ENCODE assay signal across 8 cellular contexts in the genomic region with DNA sequence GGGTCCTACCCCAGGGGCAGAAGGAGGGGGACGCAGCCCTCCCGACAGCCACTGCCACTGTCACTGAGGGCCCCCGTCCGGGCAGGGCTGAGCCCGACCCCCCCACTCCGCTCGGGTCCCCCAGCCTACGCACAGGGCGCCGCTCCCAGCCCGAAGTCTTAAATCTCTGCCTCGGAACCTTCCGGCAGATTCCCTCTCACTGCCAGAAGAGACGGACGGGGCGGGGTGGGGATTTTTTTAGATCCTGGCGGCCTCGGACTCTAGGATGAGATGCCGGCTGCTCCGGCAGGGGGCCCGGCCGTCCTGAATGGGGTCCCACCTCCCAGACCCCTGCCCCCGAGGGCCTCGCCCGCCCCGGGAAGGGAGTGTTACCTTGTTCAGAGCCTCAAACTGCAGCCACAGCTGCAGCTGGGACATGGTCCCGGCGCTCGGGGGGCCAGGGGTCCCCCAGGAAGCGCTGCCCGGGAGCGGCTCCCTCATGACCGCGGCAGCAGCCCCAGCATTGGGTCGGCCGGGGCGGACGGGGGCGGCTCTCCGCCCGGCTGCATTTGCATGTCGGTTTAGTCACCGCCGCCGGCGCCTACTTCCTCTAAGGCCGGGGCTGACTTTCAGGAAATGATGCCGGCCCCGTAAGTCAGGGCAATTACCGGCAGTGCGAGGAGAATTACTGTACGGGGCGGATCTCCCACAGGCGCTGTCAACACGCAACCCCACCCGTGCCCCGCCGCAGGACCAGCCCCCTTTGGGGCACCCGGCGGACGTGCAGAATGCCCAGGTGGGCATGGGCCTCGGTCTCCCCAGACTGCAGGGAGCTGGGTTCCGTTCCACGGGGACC. TPM values are rescaled to one million over a fixed set of nuclear protein-coding genes. Genes with fewer than 3 reads are reported as not detected.
DNase-seq lines count a peak whose midpoint lies in the region; ATAC-seq and TF ChIP-seq lines count a peak whose summit lies in the region.

No MANE protein-coding gene starts in this region.

- H2AFZ ChIP-seq in OCI-LY1 (ENCODE audit: low read length), result no peak overlapping the region

- no peaks in the 10 kb centered on the region for H3K79me2 ChIP-seq in OCI-LY1 (ENCODE audit: insufficient read depth, low read length)

- H3K4me1 Mint-ChIP-seq in natural killer cell treated with Interleukin-12 subunit alpha and Interleukin-12 subunit beta and Interleukin-15 and Interleukin-18, amount 100 ng/mL, for 72 hours (ENCODE audit: low read depth in 2 of 2), result peaks cover 15 to 40% of the 10 kb centered on the region in 2 donors

- peaks cover 5% of the 10 kb centered on the region for H3K36me3 ChIP-seq in OCI-LY1 (ENCODE audit: insufficient read depth, low read length)

- peak overlapping the region; percentile 86 to 94 for H3K27ac Mint-ChIP-seq in natural killer cell treated with Interleukin-12 subunit alpha and Interleukin-12 subunit beta and Interleukin-15 and Interleukin-18, amount 100 ng/mL, for 72 hours

- no peaks in the 10 kb centered on the region for H3F3A ChIP-seq in OCI-LY1 (ENCODE audit: insufficient read depth, low read length)

- no peaks in the 10 kb centered on the region for H3K9me2 ChIP-seq in OCI-LY1 (ENCODE audit: low read depth, low read length)

- no peaks in the 10 kb centered on the region for H3K36me3 Mint-ChIP-seq in natural killer cell treated with Interleukin-12 subunit alpha and Interleukin-12 subunit beta and Interleukin-15 and Interleukin-18, amount 100 ng/mL, for 72 hours

- H3K4me2 ChIP-seq in OCI-LY1 (ENCODE audit: low read length), result peak overlapping the region; percentile 80

- peak; percentile 39 for ATAC-seq in HG02588 (IDR thresholded peaks at IDR 0.05; ENCODE audit: unreplicated experiment)
- ATAC-seq in natural killer cell treated with Interleukin-12 subunit alpha and Interleukin-12 subunit beta and Interleukin-15 and Interleukin-18, amount 100 ng/mL, for 72 hours, result peak; percentile 71 to 82

- H4K20me1 ChIP-seq in OCI-LY1 (ENCODE audit: insufficient read depth, low read length), result no peaks in the 10 kb centered on the region

- no peak for TF ChIP-seq CTCF in OCI-LY1 (IDR thresholded peaks at IDR 0.05; ENCODE audit: low read length)

- peaks cover 52% of the 10 kb centered on the region for H3K4me1 ChIP-seq in OCI-LY1 (ENCODE audit: insufficient read depth, low read length, severe bottlenecking)

- H3K9ac ChIP-seq in OCI-LY1 (ENCODE audit: low read length), result peak overlapping the region; percentile 50; the same call in 1 of the 2 replicates

- H3K9me3 Mint-ChIP-seq in natural killer cell treated with Interleukin-12 subunit alpha and Interleukin-12 subunit beta and Interleukin-15 and Interleukin-18, amount 100 ng/mL, for 72 hours, result no peaks in the 10 kb centered on the region

- H3K27ac ChIP-seq in OCI-LY1 (ENCODE audit: low read depth, low read length, poor library complexity, severe bottlenecking), result peak overlapping the region; percentile 33

- H3K9me3 ChIP-seq in OCI-LY1 (ENCODE audit: low read length), result no peaks in the 10 kb centered on the region

- H3K27me3 Mint-ChIP-seq in natural killer cell treated with Interleukin-12 subunit alpha and Interleukin-12 subunit beta and Interleukin-15 and Interleukin-18, amount 100 ng/mL, for 72 hours, result no peaks in the 10 kb centered on the region

- peak overlapping the region; percentile 55 for H3K4me3 ChIP-seq in OCI-LY1 (ENCODE audit: low read depth, low read length, poor library complexity, severe bottlenecking)

- peak; percentile 92 for DNase-seq in GM03348 (ENCODE audit: low spot score)
- peak; percentile 76 for DNase-seq in activated T-helper 1 cell treated with Interleukin-2 at 50 U/mL for 16 hours (ENCODE audit: low read depth)
- DNase-seq in fibroblast of peridontal ligament (ENCODE audit: extremely low read depth), result peak; percentile 78
- DNase-seq in natural killer cell treated with Interleukin-12 subunit alpha and Interleukin-12 subunit beta and Interleukin-15 and Interleukin-18, amount 100 ng/mL, for 72 hours (ENCODE audit: low spot score), result peak; percentile 97
- peak; percentile 91 for DNase-seq in stimulated activated naive CD4-positive, alpha-beta T cell treated with Interleukin-2 at 50 U/mL for 16 hours (lab: John Stamatoyannopoulos, UW)
- no peak for DNase-seq in NCI-H1930 (lab: John Stamatoyannopoulos, UW)

- peak overlapping the region; percentile 85 for H3K4me3 Mint-ChIP-seq in natural killer cell treated with Interleukin-12 subunit alpha and Interleukin-12 subunit beta and Interleukin-15 and Interleukin-18, amount 100 ng/mL, for 72 hours

- no peaks in the 10 kb centered on the region for H3K27me3 ChIP-seq in OCI-LY1 (ENCODE audit: insufficient read depth, low read length)

RNA-seq across cellular contexts. Expression of gene GPX4, which starts 28.1 kb away (rescaled TPM):
- total RNA-seq in natural killer cell treated with Interleukin-12 subunit alpha and Interleukin-12 subunit beta and Interleukin-15 and Interleukin-18, amount 100 ng/mL, for 72 hours, result 100 to 1,000 TPM in 1 of 2 donors, 10 to 100 TPM in 1; 86.4 to 174 TPM

RNA-seq across cellular contexts. Expression of gene POLR2E, which starts 36.8 kb away (rescaled TPM):
- total RNA-seq in natural killer cell treated with Interleukin-12 subunit alpha and Interleukin-12 subunit beta and Interleukin-15 and Interleukin-18, amount 100 ng/mL, for 72 hours, result 100 to 1,000 TPM; 168 to 241 TPM

RNA-seq across cellular contexts. Expression of gene SBNO2, which starts 42.1 kb away (rescaled TPM):
- 100 to 1,000 TPM; 204 to 205 TPM for total RNA-seq in natural killer cell treated with Interleukin-12 subunit alpha and Interleukin-12 subunit beta and Interleukin-15 and Interleukin-18, amount 100 ng/mL, for 72 hours

Comparison
In these comparisons a context has a peak if more than half of its experiments do, and no peak if none do; other contexts are left out.
1. DNase-seq: peak in GM03348 (single experiment), activated T-helper 1 cell treated with Interleukin-2 at 50 U/mL for 16 hours (single experiment), fibroblast of peridontal ligament (single experiment), natural killer cell treated with Interleukin-12 subunit alpha and Interleukin-12 subunit beta and Interleukin-15 and Interleukin-18, amount 100 ng/mL, for 72 hours (single experiment) and stimulated activated naive CD4-positive, alpha-beta T cell treated with Interleukin-2 at 50 U/mL for 16 hours (single experiment); none in NCI-H1930 (0 of 2).